ENCODE assay signal across 12 cellular contexts in the genomic region with DNA sequence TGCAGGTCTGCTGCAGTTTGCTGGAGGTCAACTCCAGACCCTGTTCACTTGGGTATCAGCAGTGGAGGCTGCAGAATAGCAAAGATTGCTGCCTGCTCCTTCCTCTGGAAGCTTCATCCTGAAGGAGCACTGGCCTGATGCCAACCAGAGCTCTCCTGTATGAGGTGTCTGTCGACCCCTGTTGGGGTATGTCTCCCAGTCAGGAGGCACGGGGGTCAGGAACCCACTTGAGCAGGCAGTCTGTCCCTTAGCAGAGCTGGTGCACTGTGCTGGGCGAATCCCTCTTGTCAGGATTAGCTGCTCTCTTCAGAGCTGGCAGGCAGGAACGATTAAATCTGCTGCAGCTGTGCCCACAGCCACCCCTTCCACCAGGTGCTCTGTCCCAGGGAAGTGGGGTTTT. TPM values are rescaled to one million over a fixed set of nuclear protein-coding genes. Genes with fewer than 3 reads are reported as not detected.
"Had no signal": no experiment of that assay in that cellular context is flagged by ENCODE, and none has a peak within 500 bp of the region (broad histone marks: within the 10 kb centered on the region; RNA-seq: fewer than 3 reads in every experiment).

No MANE protein-coding gene starts in this region.

RNA-seq across cellular contexts. Expression of a gene that starts 37.9 kb away (rescaled TPM):
- total RNA-seq: activated B cell treated with CpG ODN at 0.5 μM for 24 hours; activated CD4-positive, alpha-beta memory T cell treated with anti-CD3 and anti-CD28 coated beads for 36 hours; activated CD4-positive, alpha-beta T cell treated with anti-CD3 and anti-CD28 coated beads, Interleukin-2, amount 10 ng/mL, durations not matched to agents 24 days and 14 days; activated CD8-positive, alpha-beta memory T cell treated with anti-CD3 and anti-CD28 coated beads for 36 hours; activated CD8-positive, alpha-beta T cell treated with anti-CD3 and anti-CD28 coated beads for 36 hours; activated naive CD4-positive, alpha-beta T cell treated with anti-CD3 and anti-CD28 coated beads for 36 hours; activated T-cell treated with anti-CD3 and anti-CD28 coated beads, Interleukin-2, amount 50 U/mL, for 4 hours; activated T-cell treated with anti-CD3 and anti-CD28 coated beads, Interleukin-2, amount 50 U/mL, for 72 hours; activated T-helper 1 cell treated with anti-CD3 and anti-CD28 coated beads, Interleukin-12 subunit alpha, Interleukin-12 subunit beta, Interleukin-2, Interleukin-4 antibody, amounts not matched to agents 30 ng/mL and 10 ng/mL and 1 ng/mL, durations not matched to agents 14 hours and 24 hours and 36 hours; activated T-helper 17 cell treated with anti-CD3 and anti-CD28 coated beads, Interleukin-2, amount 50 U/mL, for 72 hours; aorta; body of pancreas had no signal
- polyA plus RNA-seq: aorta had no signal
